ENCODE assay signal across 1 cellular context in genomic region chr10:71575934-71576801, GRCh38.
TF ChIP-seq lines count a peak whose summit lies in the region.

No MANE protein-coding gene starts in this region.

TF ChIP-seq in GM23338, 12 proteins besides CTCF, POLR2A, EP300 and RAD21 (continued from another document):
- TF ChIP-seq, protein P1, sequence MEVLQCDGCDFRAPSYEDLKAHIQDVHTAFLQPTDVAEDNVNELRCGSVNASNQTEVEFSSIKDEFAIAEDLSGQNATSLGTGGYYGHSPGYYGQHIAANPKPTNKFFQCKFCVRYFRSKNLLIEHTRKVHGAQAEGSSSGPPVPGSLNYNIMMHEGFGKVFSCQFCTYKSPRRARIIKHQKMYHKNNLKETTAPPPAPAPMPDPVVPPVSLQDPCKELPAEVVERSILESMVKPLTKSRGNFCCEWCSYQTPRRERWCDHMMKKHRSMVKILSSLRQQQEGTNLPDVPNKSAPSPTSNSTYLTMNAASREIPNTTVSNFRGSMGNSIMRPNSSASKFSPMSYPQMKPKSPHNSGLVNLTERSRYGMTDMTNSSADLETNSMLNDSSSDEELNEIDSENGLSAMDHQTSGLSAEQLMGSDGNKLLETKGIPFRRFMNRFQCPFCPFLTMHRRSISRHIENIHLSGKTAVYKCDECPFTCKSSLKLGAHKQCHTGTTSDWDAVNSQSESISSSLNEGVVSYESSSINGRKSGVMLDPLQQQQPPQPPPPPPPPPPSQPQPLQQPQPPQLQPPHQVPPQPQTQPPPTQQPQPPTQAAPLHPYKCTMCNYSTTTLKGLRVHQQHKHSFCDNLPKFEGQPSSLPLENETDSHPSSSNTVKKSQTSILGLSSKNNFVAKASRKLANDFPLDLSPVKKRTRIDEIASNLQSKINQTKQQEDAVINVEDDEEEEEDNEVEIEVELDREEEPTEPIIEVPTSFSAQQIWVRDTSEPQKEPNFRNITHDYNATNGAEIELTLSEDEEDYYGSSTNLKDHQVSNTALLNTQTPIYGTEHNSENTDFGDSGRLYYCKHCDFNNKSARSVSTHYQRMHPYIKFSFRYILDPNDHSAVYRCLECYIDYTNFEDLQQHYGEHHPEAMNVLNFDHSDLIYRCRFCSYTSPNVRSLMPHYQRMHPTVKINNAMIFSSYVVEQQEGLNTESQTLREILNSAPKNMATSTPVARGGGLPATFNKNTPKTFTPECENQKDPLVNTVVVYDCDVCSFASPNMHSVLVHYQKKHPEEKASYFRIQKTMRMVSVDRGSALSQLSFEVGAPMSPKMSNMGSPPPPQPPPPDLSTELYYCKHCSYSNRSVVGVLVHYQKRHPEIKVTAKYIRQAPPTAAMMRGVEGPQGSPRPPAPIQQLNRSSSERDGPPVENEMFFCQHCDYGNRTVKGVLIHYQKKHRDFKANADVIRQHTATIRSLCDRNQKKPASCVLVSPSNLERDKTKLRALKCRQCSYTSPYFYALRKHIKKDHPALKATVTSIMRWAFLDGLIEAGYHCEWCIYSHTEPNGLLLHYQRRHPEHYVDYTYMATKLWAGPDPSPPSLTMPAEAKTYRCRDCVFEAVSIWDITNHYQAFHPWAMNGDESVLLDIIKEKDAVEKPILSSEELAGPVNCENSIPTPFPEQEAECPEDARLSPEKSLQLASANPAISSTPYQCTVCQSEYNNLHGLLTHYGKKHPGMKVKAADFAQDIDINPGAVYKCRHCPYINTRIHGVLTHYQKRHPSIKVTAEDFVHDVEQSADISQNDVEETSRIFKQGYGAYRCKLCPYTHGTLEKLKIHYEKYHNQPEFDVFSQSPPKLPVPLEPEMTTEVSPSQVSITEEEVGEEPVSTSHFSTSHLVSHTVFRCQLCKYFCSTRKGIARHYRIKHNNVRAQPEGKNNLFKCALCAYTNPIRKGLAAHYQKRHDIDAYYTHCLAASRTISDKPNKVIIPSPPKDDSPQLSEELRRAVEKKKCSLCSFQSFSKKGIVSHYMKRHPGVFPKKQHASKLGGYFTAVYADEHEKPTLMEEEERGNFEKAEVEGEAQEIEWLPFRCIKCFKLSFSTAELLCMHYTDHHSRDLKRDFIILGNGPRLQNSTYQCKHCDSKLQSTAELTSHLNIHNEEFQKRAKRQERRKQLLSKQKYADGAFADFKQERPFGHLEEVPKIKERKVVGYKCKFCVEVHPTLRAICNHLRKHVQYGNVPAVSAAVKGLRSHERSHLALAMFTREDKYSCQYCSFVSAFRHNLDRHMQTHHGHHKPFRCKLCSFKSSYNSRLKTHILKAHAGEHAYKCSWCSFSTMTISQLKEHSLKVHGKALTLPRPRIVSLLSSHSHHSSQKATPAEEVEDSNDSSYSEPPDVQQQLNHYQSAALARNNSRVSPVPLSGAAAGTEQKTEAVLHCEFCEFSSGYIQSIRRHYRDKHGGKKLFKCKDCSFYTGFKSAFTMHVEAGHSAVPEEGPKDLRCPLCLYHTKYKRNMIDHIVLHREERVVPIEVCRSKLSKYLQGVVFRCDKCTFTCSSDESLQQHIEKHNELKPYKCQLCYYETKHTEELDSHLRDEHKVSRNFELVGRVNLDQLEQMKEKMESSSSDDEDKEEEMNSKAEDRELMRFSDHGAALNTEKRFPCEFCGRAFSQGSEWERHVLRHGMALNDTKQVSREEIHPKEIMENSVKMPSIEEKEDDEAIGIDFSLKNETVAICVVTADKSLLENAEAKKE (CRISPR knock-in tag; IDR thresholded peaks at IDR 0.05) = no peak
- no peak for TF ChIP-seq EZH2phosphoT487 (IDR thresholded peaks at IDR 0.05; ENCODE audit: unreplicated experiment)
